13 cellular contexts compared by ENCODE assay signal in the genomic region with DNA sequence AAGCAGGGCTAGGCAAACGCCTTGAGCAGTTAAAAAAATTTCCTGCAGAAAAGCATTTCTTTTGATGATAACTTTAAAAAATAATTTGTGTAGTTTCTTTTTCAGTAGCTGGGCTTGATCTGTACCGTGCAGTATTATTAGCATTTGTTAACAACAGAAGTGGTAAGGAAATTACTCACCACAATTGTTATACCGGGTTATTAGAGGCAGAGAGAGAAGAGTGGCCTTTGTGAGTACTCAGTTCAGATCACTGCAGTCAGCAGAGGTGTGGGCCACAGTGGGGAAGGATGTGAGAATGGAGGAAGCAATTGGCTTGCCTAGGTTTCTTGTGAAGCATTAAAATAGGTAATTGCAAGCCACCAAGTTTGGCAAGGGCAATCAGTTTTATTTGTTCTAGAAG. TPM values are rescaled to one million over a fixed set of nuclear protein-coding genes. Genes with fewer than 3 reads are reported as not detected.
DNase-seq lines count a peak whose midpoint lies in the region; ATAC-seq and TF ChIP-seq lines count a peak whose summit lies in the region.
"Had no signal": no experiment of that assay in that cellular context is flagged by ENCODE, and none has a peak within 500 bp of the region (broad histone marks: within the 10 kb centered on the region; RNA-seq: fewer than 3 reads in every experiment).

No MANE protein-coding gene starts in this region.

- H3K9me3 Mint-ChIP-seq in natural killer cell treated with Interleukin-12 subunit alpha and Interleukin-12 subunit beta and Interleukin-15 and Interleukin-18, amount 100 ng/mL, for 72 hours: peaks cover 6% of the 10 kb centered on the region
- peaks cover 0 to 4% of the 10 kb centered on the region in 2 donors for H3K9me3 Mint-ChIP-seq in natural killer cell
- H3K9me3 Mint-ChIP-seq: nephron progenitor cell had no signal

- no peak for DNase-seq in natural killer cell treated with Interleukin-12 subunit alpha and Interleukin-12 subunit beta and Interleukin-15 and Interleukin-18, amount 100 ng/mL, for 72 hours (ENCODE audit: low spot score)
- DNase-seq in natural killer cell: no peak
- peak; percentile 7 for DNase-seq in pulmonary artery endothelial cell (ENCODE audit: low read depth, low spot score)
- no peak for DNase-seq in ecto neural progenitor cell (ENCODE audit: low spot score)
- DNase-seq in GDM1 (lab: John Stamatoyannopoulos, UW): no peak
- DNase-seq: activated CD4-positive, alpha-beta T cell treated with anti-CD3 and anti-CD28 coated beads, Interleukin-2, amount 50 U/mL, for 4 hours; colonic mucosa; nephron progenitor cell had no signal

- TF ChIP-seq CTCF in natural killer cell (IDR thresholded peaks at IDR 0.05): no peak

- peaks cover 6% of the 10 kb centered on the region in 2 donors for H3K27me3 Mint-ChIP-seq in natural killer cell treated with Interleukin-12 subunit alpha and Interleukin-12 subunit beta and Interleukin-15 and Interleukin-18, amount 100 ng/mL, for 72 hours
- H3K27me3 Mint-ChIP-seq in natural killer cell (ENCODE audit: low read depth in 2 of 2): peaks cover 0 to 18% of the 10 kb centered on the region in 2 donors

- no peak overlapping the region for H3K27ac Mint-ChIP-seq in natural killer cell treated with Interleukin-12 subunit alpha and Interleukin-12 subunit beta and Interleukin-15 and Interleukin-18, amount 100 ng/mL, for 72 hours
- no peak overlapping the region for H3K27ac Mint-ChIP-seq in natural killer cell
- H3K27ac Mint-ChIP-seq: activated naive CD8-positive, alpha-beta T cell; nephron progenitor cell had no signal

- intact Hi-C loops in natural killer cell (cut with micrococcal nuclease): no loop called here

- peak in 1 of 2 donors; percentile 65 for ATAC-seq in natural killer cell treated with Interleukin-12 subunit alpha and Interleukin-12 subunit beta and Interleukin-15 and Interleukin-18, amount 100 ng/mL, for 72 hours
- ATAC-seq in natural killer cell (no peak), GM21723 (IDR thresholded peaks at IDR 0.05; ENCODE audit: unreplicated experiment) (peak; percentile 75), HG03575 (IDR thresholded peaks at IDR 0.05; ENCODE audit: extremely low read depth, insufficient number of reproducible peaks, low FRiP score, unreplicated experiment) (peak; percentile 63), HG03139 (IDR thresholded peaks at IDR 0.05; ENCODE audit: unreplicated experiment) (no peak)

- peaks cover 3 to 24% of the 10 kb centered on the region in 2 donors for H3K4me1 Mint-ChIP-seq in natural killer cell treated with Interleukin-12 subunit alpha and Interleukin-12 subunit beta and Interleukin-15 and Interleukin-18, amount 100 ng/mL, for 72 hours (ENCODE audit: low read depth in 2 of 2)
- H3K4me1 Mint-ChIP-seq in natural killer cell: no peaks in the 10 kb centered on the region
- H3K4me1 Mint-ChIP-seq: nephron progenitor cell had no signal

- H3K4me3 Mint-ChIP-seq in natural killer cell treated with Interleukin-12 subunit alpha and Interleukin-12 subunit beta and Interleukin-15 and Interleukin-18, amount 100 ng/mL, for 72 hours: peak overlapping the region; percentile 3
- no peak overlapping the region for H3K4me3 Mint-ChIP-seq in natural killer cell
- H3K4me3 Mint-ChIP-seq: activated naive CD8-positive, alpha-beta T cell; nephron progenitor cell had no signal

- peaks cover 4% of the 10 kb centered on the region for H3K36me3 Mint-ChIP-seq in natural killer cell treated with Interleukin-12 subunit alpha and Interleukin-12 subunit beta and Interleukin-15 and Interleukin-18, amount 100 ng/mL, for 72 hours
- no peaks in the 10 kb centered on the region for H3K36me3 Mint-ChIP-seq in natural killer cell
- H3K36me3 Mint-ChIP-seq: activated naive CD8-positive, alpha-beta T cell had no signal

RNA-seq across cellular contexts. Expression of a gene that starts 14.3 kb away (rescaled TPM):
- 1 to 10 TPM in 1 of 2 donors, under 1 TPM in 1; 0.50 to 1.7 TPM for total RNA-seq in natural killer cell treated with Interleukin-12 subunit alpha and Interleukin-12 subunit beta and Interleukin-15 and Interleukin-18, amount 100 ng/mL, for 72 hours
- total RNA-seq in natural killer cell: not detected
- total RNA-seq in pulmonary artery endothelial cell: not detected in 2 replicates
- total RNA-seq: colonic mucosa, fibroblast of villous mesenchyme had no signal

Comparison
In these comparisons a context has a peak if more than half of its experiments do, and no peak if none do; other contexts are left out.
1. ATAC-seq: peak in GM21723 (single experiment) and HG03575 (single experiment); none in natural killer cell (0 of 3) and HG03139 (single experiment).